ENCODE assay signal across 18 cellular contexts in the genomic region with DNA sequence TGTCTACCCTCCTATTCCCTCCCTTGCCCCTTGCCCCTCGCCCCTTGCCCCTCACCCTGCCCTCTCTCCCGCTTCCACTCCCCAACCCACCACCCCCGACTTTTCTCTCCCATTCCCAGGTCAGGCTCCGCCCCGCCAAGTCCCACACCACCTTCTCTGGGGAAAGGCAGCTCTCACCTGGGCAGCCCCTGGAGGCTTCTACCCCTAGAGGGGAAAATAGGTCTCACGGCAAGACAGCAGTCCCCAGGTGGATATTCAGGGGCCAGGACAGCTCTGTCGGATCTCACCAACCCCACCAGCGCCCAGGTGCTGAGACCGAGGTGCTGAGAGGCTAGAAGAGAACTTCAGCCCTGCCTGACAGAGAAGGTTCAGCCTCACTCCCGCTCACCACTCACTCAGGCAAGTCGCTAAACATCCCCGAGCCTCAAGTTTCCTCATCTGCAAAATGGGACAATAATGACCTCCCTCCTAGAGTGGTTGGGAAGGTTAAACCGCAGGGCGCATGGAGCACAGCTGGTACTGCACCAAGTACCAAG. TPM values are rescaled to one million over a fixed set of nuclear protein-coding genes. Genes with fewer than 3 reads are reported as not detected.
DNase-seq lines count a peak whose midpoint lies in the region; ATAC-seq and TF ChIP-seq lines count a peak whose summit lies in the region.
"Had no signal": no experiment of that assay in that cellular context is flagged by ENCODE, and none has a peak within 500 bp of the region (broad histone marks: within the 10 kb centered on the region; RNA-seq: fewer than 3 reads in every experiment).

No MANE protein-coding gene starts in this region.

- no peak overlapping the region for H3K4me3 Mint-ChIP-seq in effector memory CD8-positive, alpha-beta T cell
- peak overlapping the region; percentile 78 for H3K4me3 Mint-ChIP-seq in stimulated activated memory B cell treated with anti-CD40 and anti-IgM and Interleukin-4, amounts not matched to agents 10 μg/mL and 1 μg/mL and 100 μg/mL, for 72 hours

- peaks cover 0 to 16% of the 10 kb centered on the region in 2 donors for H3K27me3 Mint-ChIP-seq in effector memory CD8-positive, alpha-beta T cell
- peaks cover under 1% of the 10 kb centered on the region for H3K27me3 Mint-ChIP-seq in stimulated activated memory B cell treated with anti-CD40 and anti-IgM and Interleukin-4, amounts not matched to agents 10 μg/mL and 1 μg/mL and 100 μg/mL, for 72 hours

- H3K27me3 ChIP-seq in OCI-LY1 (ENCODE audit: insufficient read depth, low read length) (peaks cover 8% of the 10 kb centered on the region; the same call in 1 of the 2 replicates), smooth muscle cell (ENCODE audit: low read depth) (peaks cover 99% of the 10 kb centered on the region)

- DNase-seq in activated T-cell treated with anti-CD3 and anti-CD28 coated beads, Interleukin-2, amount 50 U/mL, for 1 hour: peak; percentile 26
- no peak for DNase-seq in activated T-cell treated with anti-CD3 and anti-CD28 coated beads, Interleukin-2, amount 50 U/mL, for 48 hours
- no peak for DNase-seq in effector memory CD8-positive, alpha-beta T cell
- no peak for DNase-seq in smooth muscle cell (lab: John Stamatoyannopoulos, UW; ENCODE audit: unreplicated experiment)
- no peak for DNase-seq in Right ventricle myocardium superior
- DNase-seq: activated CD4-positive, alpha-beta T cell treated with anti-CD3 and anti-CD28 coated beads for 48 hours; lower lobe of right lung; MG63; NCI-H2081 treated with DMSO at 0.1 percent for 48 hours; NCI-H526 treated with DMSO at 0.1 percent for 48 hours; stimulated activated CD4-positive, alpha-beta T cell treated with anti-CD3 and anti-CD28 coated beads, Interleukin-1b, Interleukin-23, amount 100 ng/mL, for 48 hours had no signal

- H3K27ac Mint-ChIP-seq in effector memory CD8-positive, alpha-beta T cell: peak overlapping the region; percentile 72 to 78
- no peak overlapping the region for H3K27ac Mint-ChIP-seq in stimulated activated memory B cell treated with anti-CD40 and anti-IgM and Interleukin-4, amounts not matched to agents 10 μg/mL and 1 μg/mL and 100 μg/mL, for 72 hours

- H2AFZ ChIP-seq in OCI-LY1 (ENCODE audit: low read length) (no peak overlapping the region), smooth muscle cell (ENCODE audit: low read depth) (no peak overlapping the region)

- H3K4me1 Mint-ChIP-seq in effector memory CD8-positive, alpha-beta T cell (ENCODE audit: low read depth in 2 of 2): peaks cover 27 to 35% of the 10 kb centered on the region in 2 donors
- peaks cover 42% of the 10 kb centered on the region for H3K4me1 Mint-ChIP-seq in stimulated activated memory B cell treated with anti-CD40 and anti-IgM and Interleukin-4, amounts not matched to agents 10 μg/mL and 1 μg/mL and 100 μg/mL, for 72 hours

- 34% methylated on average over 12 of the region's 14 CpGs for WGBS in smooth muscle cell (ENCODE audit: low lambda C conversion rate)

- H3K4me3 ChIP-seq in OCI-LY1 (ENCODE audit: low read depth, low read length, poor library complexity, severe bottlenecking): peak overlapping the region; percentile 72
- no peak overlapping the region for H3K4me3 ChIP-seq in smooth muscle cell
- H3K4me3 ChIP-seq: MG63 had no signal

- TF ChIP-seq CTCF in OCI-LY1 (IDR thresholded peaks at IDR 0.05; ENCODE audit: low read length) (no peak), smooth muscle cell (IDR thresholded peaks at IDR 0.05; ENCODE audit: borderline replicate concordance, insufficient read depth, poor library complexity, severe bottlenecking) (no peak)

- peak overlapping the region; percentile 98 for H3K4me2 ChIP-seq in OCI-LY1 (ENCODE audit: low read length)
- H3K4me2 ChIP-seq in smooth muscle cell: no peak overlapping the region

- peaks cover 31% of the 10 kb centered on the region for H3K4me1 ChIP-seq in OCI-LY1 (ENCODE audit: insufficient read depth, low read length, severe bottlenecking)
- no peaks in the 10 kb centered on the region for H3K4me1 ChIP-seq in smooth muscle cell (ENCODE audit: low read depth)

- no peaks in the 10 kb centered on the region for H3K79me2 ChIP-seq in OCI-LY1 (ENCODE audit: insufficient read depth, low read length)
- no peaks in the 10 kb centered on the region for H3K79me2 ChIP-seq in smooth muscle cell (ENCODE audit: low read depth)

- H3K36me3 ChIP-seq in OCI-LY1 (ENCODE audit: insufficient read depth, low read length): no peaks in the 10 kb centered on the region
- H3K36me3 ChIP-seq in smooth muscle cell (ENCODE audit: low read depth): no peaks in the 10 kb centered on the region
- H3K36me3 ChIP-seq: lower lobe of right lung, MG63, right atrium auricular region, thoracic aorta had no signal

- no peaks in the 10 kb centered on the region for H3F3A ChIP-seq in OCI-LY1 (ENCODE audit: insufficient read depth, low read length)
- no peaks in the 10 kb centered on the region for H3F3A ChIP-seq in smooth muscle cell (ENCODE audit: low read depth)

- peaks cover 6% of the 10 kb centered on the region for H3K36me3 Mint-ChIP-seq in effector memory CD8-positive, alpha-beta T cell (ENCODE audit: insufficient read depth)
- no peaks in the 10 kb centered on the region for H3K36me3 Mint-ChIP-seq in stimulated activated memory B cell treated with anti-CD40 and anti-IgM and Interleukin-4, amounts not matched to agents 10 μg/mL and 1 μg/mL and 100 μg/mL, for 72 hours
- H3K36me3 Mint-ChIP-seq: activated naive CD4-positive, alpha-beta T cell treated with anti-CD3 and anti-CD28 coated beads, Interleukin-2, amount 10 ng/mL, durations not matched to agents 7 days and 5 days had no signal

- H4K20me1 ChIP-seq in OCI-LY1 (ENCODE audit: insufficient read depth, low read length) (no peaks in the 10 kb centered on the region), smooth muscle cell (ENCODE audit: low read depth) (peaks cover 5% of the 10 kb centered on the region)

- H3K9me3 ChIP-seq in OCI-LY1 (ENCODE audit: low read length) (no peaks in the 10 kb centered on the region), smooth muscle cell (replicated peaks; ENCODE audit: low read depth) (no peaks in the 10 kb centered on the region)
- H3K9me3 ChIP-seq: lower lobe of right lung, MG63, right atrium auricular region, thoracic aorta had no signal

- ATAC-seq in effector memory CD8-positive, alpha-beta T cell (replicated peaks): no peak
- no peak for ATAC-seq in stimulated activated memory B cell treated with anti-CD40 and anti-IgM and Interleukin-4, amounts not matched to agents 10 μg/mL and 1 μg/mL and 100 μg/mL, for 72 hours
- ATAC-seq in Right ventricle myocardium superior (ENCODE audit: poor library complexity): no peak
- no peak for ATAC-seq in GM21515 (IDR thresholded peaks at IDR 0.05; ENCODE audit: unreplicated experiment)

- H3K9me2 ChIP-seq in OCI-LY1 (ENCODE audit: low read depth, low read length): no peaks in the 10 kb centered on the region

- no peaks in the 10 kb centered on the region for H3K9me3 Mint-ChIP-seq in effector memory CD8-positive, alpha-beta T cell
- no peaks in the 10 kb centered on the region for H3K9me3 Mint-ChIP-seq in stimulated activated memory B cell treated with anti-CD40 and anti-IgM and Interleukin-4, amounts not matched to agents 10 μg/mL and 1 μg/mL and 100 μg/mL, for 72 hours
- H3K9me3 Mint-ChIP-seq: activated naive CD4-positive, alpha-beta T cell treated with anti-CD3 and anti-CD28 coated beads, Interleukin-2, amount 10 ng/mL, durations not matched to agents 7 days and 5 days had no signal

- peak overlapping the region; percentile 69; the same call in 1 of the 2 replicates for H3K9ac ChIP-seq in OCI-LY1 (ENCODE audit: low read length)
- no peak overlapping the region for H3K9ac ChIP-seq in smooth muscle cell (ENCODE audit: low read depth)

- intact Hi-C loops in Right ventricle myocardium superior (cut with DNase I): no loop called here

- H3K27ac ChIP-seq in OCI-LY1 (ENCODE audit: low read depth, low read length, poor library complexity, severe bottlenecking) (peak overlapping the region; percentile 33), smooth muscle cell (ENCODE audit: low read depth) (no peak overlapping the region)
- H3K27ac ChIP-seq: lower lobe of right lung, right atrium auricular region, thoracic aorta had no signal

RNA-seq across cellular contexts. Expression of a gene that starts 1.4 kb away (rescaled TPM):
- 0.09 TPM in 1 of 2 replicates, not detected in the other for total RNA-seq in smooth muscle cell
- polyA plus RNA-seq in smooth muscle cell: 0.09 and 0.11 TPM in 2 replicates
- total RNA-seq in Right ventricle myocardium superior: not detected
- total RNA-seq: frontal cortex, right atrium auricular region had no signal

RNA-seq across cellular contexts. Expression of a gene that starts 29.5 kb away (rescaled TPM):
- 254 and 304 TPM in 2 replicates for total RNA-seq in smooth muscle cell
- polyA plus RNA-seq in smooth muscle cell: 532 and 581 TPM in 2 replicates
- 62.1 TPM for total RNA-seq in Right ventricle myocardium superior

RNA-seq across cellular contexts. Expression of a gene that starts 46.6 kb away (rescaled TPM):
- total RNA-seq in smooth muscle cell (24.2 and 24.3 TPM in 2 replicates), Right ventricle myocardium superior (30.1 TPM)
- polyA plus RNA-seq in smooth muscle cell: 69.6 and 78.6 TPM in 2 replicates

RNA-seq across cellular contexts. Expression of a gene that starts 52.5 kb away (rescaled TPM):
- total RNA-seq in smooth muscle cell (not detected in 2 replicates), Right ventricle myocardium superior (not detected)
- 0.28 and 0.41 TPM in 2 replicates for polyA plus RNA-seq in smooth muscle cell
- total RNA-seq: frontal cortex, thoracic aorta had no signal
